Comparison of ENCODE assay signal across 10 cellular contexts in genomic region chr21:46110499-46111192, GRCh38. TPM values are rescaled to one million over a fixed set of nuclear protein-coding genes. Genes with fewer than 3 reads are reported as not detected.
DNase-seq lines count a peak whose midpoint lies in the region; ATAC-seq, FAIRE-seq and TF ChIP-seq lines count a peak whose summit lies in the region.
"Had no signal": no experiment of that assay in that cellular context is flagged by ENCODE, and none has a peak within 500 bp of the region (broad histone marks: within the 10 kb centered on the region; RNA-seq: fewer than 3 reads in every experiment).

No MANE protein-coding gene starts in this region.

- 64 to 66% methylated on average over 18 to 20 of the region's 20 CpGs for WGBS in pancreas, 2 donors
- 70 to 77% (median 76%) methylated on average over 20 of the region's 20 CpGs for WGBS in small intestine, 3 donors

- H3K36me3 ChIP-seq in pancreas (no peaks in the 10 kb centered on the region), small intestine (ENCODE audit: control insufficient read depth in 2 of 2, insufficient read depth in 2 of 2, low read length in 2 of 2) (no peaks in the 10 kb centered on the region)

- H3K4me3 ChIP-seq in AG10803 (ENCODE audit: low read length) (0 out of 2 replicates have a peak overlapping the region, but pooled peaks have one; percentile 3), pancreas (no peak overlapping the region), small intestine (ENCODE audit: low read depth in 1 of 2, low read length in 2 of 2) (no peak overlapping the region)

- H3K4me1 ChIP-seq in pancreas (no peaks in the 10 kb centered on the region), small intestine (ENCODE audit: control insufficient read depth in 2 of 2, insufficient read depth in 1 of 2, low read depth in 1 of 2, low read length in 1 of 2) (no peaks in the 10 kb centered on the region)

- intact Hi-C loops in cardiac septum (cut with DNase I), result no loop called here
- intact Hi-C loops in pancreas (cut with DNase I), result no loop called here

- H3K27ac ChIP-seq in pancreas (no peak overlapping the region), small intestine (ENCODE audit: low read depth in 1 of 2, low read length in 1 of 2) (no peak overlapping the region)

- ATAC-seq in SK-N-SH treated with all-trans-retinoic acid at 6 μM for 48 hours (peak; percentile 39; the same call in 2 of the 3 replicates), pancreas (no peak)
- ATAC-seq: activated CD4-positive, CD25-positive, alpha-beta regulatory T cell treated with anti-CD3 and anti-CD28 coated beads, Interleukin-2, amount 50 U/mL, for 24 hours; Panc1 had no signal

- DNase-seq in AG10803 (ENCODE audit: low read depth) (no peak), cardiac septum (ENCODE audit: low spot score) (peak; percentile 81), pancreas (peak in 4 of 6 donors; percentile 7 to 38 (median 24)), GDM1 (lab: John Stamatoyannopoulos, UW) (no peak), small intestine (no peak)
- DNase-seq in stimulated activated CD4-positive, alpha-beta T cell treated with anti-CD3 and anti-CD28 coated beads, Interleukin-4, amount 100 ng/mL, for 24 hours, result no peak
- no peak for DNase-seq in stimulated activated naive CD4-positive, alpha-beta T cell (lab: John Stamatoyannopoulos, UW)

- H3K27me3 ChIP-seq in pancreas (no peaks in the 10 kb centered on the region), small intestine (ENCODE audit: control insufficient read depth in 2 of 2, insufficient read depth in 2 of 2, low read length in 2 of 2) (no peaks in the 10 kb centered on the region)

- TF ChIP-seq CTCF in AG10803 (conservative IDR thresholded peaks at IDR 0.05; ENCODE audit: low read length) (peak; percentile 35), pancreas (IDR thresholded peaks at IDR 0.05) (no peak)

- no peak for FAIRE-seq in pancreas (lab: Jason Lieb, UNC)
- FAIRE-seq in small intestine (lab: Jason Lieb, UNC), result no peak

- H3K9me3 ChIP-seq in pancreas (no peaks in the 10 kb centered on the region), small intestine (ENCODE audit: control insufficient read depth, low read depth) (no peaks in the 10 kb centered on the region)

TF ChIP-seq in SK-N-SH treated with all-trans-retinoic acid at 6 μM for 48 hours, 23 proteins besides CTCF, POLR2A, EP300 and RAD21:
- no peak for TF ChIP-seq CREB5 (CRISPR knock-in tag; IDR thresholded peaks at IDR 0.05; ENCODE audit: low read depth)
- no peak for TF ChIP-seq RARB (CRISPR knock-in tag; IDR thresholded peaks at IDR 0.05)

RNA-seq across cellular contexts. Expression of gene COL6A2, which starts 12.7 kb away (rescaled TPM):
- total RNA-seq in cardiac septum, result 157 TPM
- 100 to 1,000 TPM in 1 of 6 donors, 10 to 100 TPM in 5; 15.2 to 135 (median 45.5) TPM for total RNA-seq in pancreas
- polyA plus RNA-seq in pancreas, result 100 to 1,000 TPM in 1 of 2 donors, 10 to 100 TPM in 1; 66.9 to 116 TPM
- 100 to 1,000 TPM in 1 of 3 donors, 10 to 100 TPM in 1, 1 to 10 TPM in 1; 3.8 to 159 (median 14.3) TPM for polyA plus RNA-seq in small intestine

RNA-seq across cellular contexts. Expression of gene FTCD, which starts 44.7 kb away (rescaled TPM):
- total RNA-seq in cardiac septum, result 0.83 TPM
- total RNA-seq in pancreas, result 1 to 10 TPM in 1 of 6 donors, under 1 TPM in 5; 0.31 to 1.4 (median 0.42) TPM
- 10 to 100 TPM in 1 of 2 donors, 1 to 10 TPM in 1; 4.9 to 14.0 TPM for polyA plus RNA-seq in pancreas
- 10 to 100 TPM in 2 of 3 donors, under 1 TPM in 1; 0.31 to 55.1 (median 22.8) TPM for polyA plus RNA-seq in small intestine

Comparison
In these comparisons a context has a peak if more than half of its experiments do, and no peak if none do; other contexts are left out.
1. DNase-seq: peak in cardiac septum (single experiment) and pancreas (4 of 6); none in AG10803 (single experiment), stimulated activated CD4-positive, alpha-beta T cell treated with anti-CD3 and anti-CD28 coated beads, Interleukin-4, amount 100 ng/mL, for 24 hours (single experiment), stimulated activated naive CD4-positive, alpha-beta T cell (0 of 6), GDM1 (single experiment) and small intestine (single experiment).